8 cellular contexts compared by ENCODE assay signal in the genomic region with DNA sequence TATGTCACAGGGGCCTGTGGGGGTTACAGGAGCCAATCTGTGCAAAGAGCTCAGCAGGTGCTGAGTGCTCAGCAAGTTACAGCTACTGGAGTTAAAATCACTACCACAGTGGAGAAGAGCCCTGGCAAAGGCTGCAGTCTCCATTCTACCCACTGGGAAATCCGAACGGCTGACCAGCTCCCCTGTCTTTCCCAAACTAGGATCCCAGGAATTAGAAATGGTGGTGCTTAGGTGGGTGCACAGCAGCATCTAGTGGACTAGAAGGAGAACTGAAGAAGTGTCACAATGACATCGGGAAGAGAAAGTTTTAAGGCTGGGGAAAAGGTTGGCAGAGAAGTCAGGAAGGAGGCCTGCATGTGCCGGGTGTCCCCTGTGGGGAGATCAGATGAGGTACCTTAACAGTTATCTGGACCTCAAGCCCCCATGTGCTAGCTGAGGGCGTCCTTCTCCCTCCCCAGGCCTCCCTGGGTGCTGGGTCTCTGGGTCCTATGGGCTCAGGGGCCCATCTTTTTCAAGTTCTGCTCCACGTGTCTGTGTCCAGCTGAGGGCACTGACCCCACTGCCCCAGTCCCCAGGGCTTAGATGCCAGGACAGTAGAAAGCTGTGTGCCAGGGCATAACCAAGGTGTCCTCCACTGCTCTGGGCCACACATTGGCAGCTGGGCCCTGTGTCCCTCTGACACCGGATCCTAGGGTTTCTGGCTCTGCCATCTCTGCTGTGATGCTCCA. TPM values are rescaled to one million over a fixed set of nuclear protein-coding genes. Genes with fewer than 3 reads are reported as not detected.
A peak's percentile ranks its signal among the peaks of the same experiment; 100 is the strongest.
DNase-seq lines count a peak whose midpoint lies in the region; ATAC-seq and TF ChIP-seq lines count a peak whose summit lies in the region.

No MANE protein-coding gene starts in this region.

- TF ChIP-seq CTCF in DOHH2 (IDR thresholded peaks at IDR 0.05; ENCODE audit: low read depth, low read length, poor library complexity, severe bottlenecking) = peak; percentile 50
- peak; percentile 55 for TF ChIP-seq CTCF in neural cell (IDR thresholded peaks at IDR 0.05; ENCODE audit: poor library complexity, severe bottlenecking)
- no peak for TF ChIP-seq CTCF in CD4-positive, alpha-beta T cell (IDR thresholded peaks at IDR 0.05)
- TF ChIP-seq CTCF in colonic mucosa (IDR thresholded peaks at IDR 0.05) = no peak

- H3K9me3 Mint-ChIP-seq in CD4-positive, alpha-beta T cell = no peaks in the 10 kb centered on the region

- no peaks in the 10 kb centered on the region for H3K36me3 Mint-ChIP-seq in CD4-positive, alpha-beta T cell (ENCODE audit: low read depth)

- H3K9ac ChIP-seq in neural cell (ENCODE audit: low read length) = no peak overlapping the region
- no peak overlapping the region for H3K9ac ChIP-seq in colonic mucosa (ENCODE audit: low read depth in 2 of 2, low read length in 2 of 2)

- H3K27ac ChIP-seq in DOHH2 (ENCODE audit: low read depth, low read length) (no peak overlapping the region), neural cell (ENCODE audit: low read length) (no peak overlapping the region), colonic mucosa (no peak overlapping the region)
- no peak overlapping the region for H3K27ac ChIP-seq in CD4-positive, alpha-beta T cell (ENCODE audit: low read depth, low read length)

- no peaks in the 10 kb centered on the region for H3K36me3 ChIP-seq in DOHH2 (ENCODE audit: control insufficient read depth, low read length)
- H3K36me3 ChIP-seq in neural cell (ENCODE audit: insufficient read depth, low read length) = no peaks in the 10 kb centered on the region
- no peaks in the 10 kb centered on the region for H3K36me3 ChIP-seq in colonic mucosa

- H3K4me1 ChIP-seq in DOHH2 (ENCODE audit: control insufficient read depth, low read length) (no peaks in the 10 kb centered on the region), colonic mucosa (no peaks in the 10 kb centered on the region)

- CTCF ChIA-PET in CD4-positive, alpha-beta T cell (lab: Charles Lee) = no interaction called here

- H3K4me3 ChIP-seq in DOHH2 (ENCODE audit: low read length) = no peak overlapping the region
- no peak overlapping the region for H3K4me3 ChIP-seq in neural cell (ENCODE audit: low read length)
- H3K4me3 ChIP-seq in colonic mucosa = no peak overlapping the region

- ATAC-seq in GM19351 (IDR thresholded peaks at IDR 0.05; ENCODE audit: unreplicated experiment) (no peak), GM19023 (IDR thresholded peaks at IDR 0.05; ENCODE audit: unreplicated experiment) (no peak)
- ATAC-seq in CD4-positive, alpha-beta T cell (ENCODE audit: poor library complexity) = no peak

- DNase-seq in NCI-H1105 (lab: John Stamatoyannopoulos, UW) (peak; percentile 6), dedifferentiated amniotic fluid mesenchymal stem cell (ENCODE audit: extremely low spot score) (peak; percentile 15), colonic mucosa (no peak)
- DNase-seq in CD4-positive, alpha-beta T cell = no peak

- H3F3A ChIP-seq in DOHH2 (ENCODE audit: control insufficient read depth, insufficient read depth) (no peaks in the 10 kb centered on the region), neural cell (ENCODE audit: insufficient read depth, low read length, poor library complexity, severe bottlenecking) (no peaks in the 10 kb centered on the region)

- H3K27me3 ChIP-seq in DOHH2 (ENCODE audit: control insufficient read depth, low read length) = 0 out of 2 replicates have a peak, but pooled peaks cover 5% of the 10 kb centered on the region
- H3K27me3 ChIP-seq in neural cell (ENCODE audit: insufficient read depth, low read depth, low read length) = no peaks in the 10 kb centered on the region
- H3K27me3 ChIP-seq in CD4-positive, alpha-beta T cell (ENCODE audit: control insufficient read depth, insufficient read depth, low read length) = peaks cover 4% of the 10 kb centered on the region
- no peaks in the 10 kb centered on the region for H3K27me3 ChIP-seq in colonic mucosa

- no peaks in the 10 kb centered on the region for H3K4me1 Mint-ChIP-seq in CD4-positive, alpha-beta T cell (ENCODE audit: low read depth)

- H4K20me1 ChIP-seq in DOHH2 (ENCODE audit: control insufficient read depth, insufficient read depth, low read depth, low read length) (no peaks in the 10 kb centered on the region), neural cell (ENCODE audit: insufficient read depth) (no peaks in the 10 kb centered on the region)

- no peaks in the 10 kb centered on the region for H3K9me2 ChIP-seq in DOHH2 (replicated peaks; ENCODE audit: control insufficient read depth, low read length)
- H3K9me2 ChIP-seq in neural cell (ENCODE audit: insufficient read depth, low read length) = no peaks in the 10 kb centered on the region

- no peaks in the 10 kb centered on the region for H3K9me3 ChIP-seq in DOHH2 (ENCODE audit: control insufficient read depth, insufficient read depth, low read length)
- no peaks in the 10 kb centered on the region for H3K9me3 ChIP-seq in neural cell (ENCODE audit: low read length)
- no peaks in the 10 kb centered on the region for H3K9me3 ChIP-seq in CD4-positive, alpha-beta T cell (ENCODE audit: control insufficient read depth, low read length)
- H3K9me3 ChIP-seq in colonic mucosa = no peaks in the 10 kb centered on the region

- H3K4me3 Mint-ChIP-seq in CD4-positive, alpha-beta T cell = no peak overlapping the region

- H3K4me2 ChIP-seq in DOHH2 (ENCODE audit: low read length) (no peak overlapping the region), neural cell (ENCODE audit: low read length) (no peak overlapping the region)

- peak; percentile 40 for TF ChIP-seq RAD21 in neural cell (conservative IDR thresholded peaks at IDR 0.05)

- no peak for TF ChIP-seq EP300 in neural cell (conservative IDR thresholded peaks at IDR 0.05; ENCODE audit: poor library complexity, severe bottlenecking)

- POLR2A ChIA-PET in CD4-positive, alpha-beta T cell (lab: Charles Lee) = no interaction called here

- peaks cover 16% of the 10 kb centered on the region for H3K27me3 Mint-ChIP-seq in CD4-positive, alpha-beta T cell

- H2AFZ ChIP-seq in neural cell (ENCODE audit: low read depth, low read length) = no peak overlapping the region

- H3K27ac Mint-ChIP-seq in CD4-positive, alpha-beta T cell = no peak overlapping the region

- intact Hi-C loops in CD4-positive, alpha-beta T cell (cut with DNase I, micrococcal nuclease) = no loop called here
- intact Hi-C loops in colonic mucosa (cut with DNase I) = loop anchor here (10.0 kb wide), 1 partner anchor 162 kb away; no protein-coding TSS in a partner anchor

- H3K79me2 ChIP-seq in DOHH2 (ENCODE audit: control insufficient read depth, low read length) (no peaks in the 10 kb centered on the region), neural cell (replicated peaks; ENCODE audit: insufficient read depth, low read length) (no peaks in the 10 kb centered on the region)

TF ChIP-seq in neural cell, 6 proteins besides CTCF, POLR2A, EP300 and RAD21:
- TF ChIP-seq SMC3 (conservative IDR thresholded peaks at IDR 0.05; ENCODE audit: poor library complexity) (peak; percentile 32), POLR2AphosphoS5 (IDR thresholded peaks at IDR 0.05) (no peak)

RNA-seq across cellular contexts. Expression of gene PIWIL3, which starts 1.9 kb away (rescaled TPM):
- 0.14 and 0.16 TPM in 2 replicates for polyA plus RNA-seq in neural cell
- 0.24 TPM in 1 of 2 replicates, not detected in the other for polyA minus RNA-seq in neural cell
- not detected for total RNA-seq in CD4-positive, alpha-beta T cell
- not detected for total RNA-seq in colonic mucosa

RNA-seq across cellular contexts. Expression of gene SGSM1, which starts 33.4 kb away (rescaled TPM):
- 7.5 and 9.2 TPM in 2 replicates for polyA plus RNA-seq in neural cell
- 12.9 and 13.2 TPM in 2 replicates for polyA minus RNA-seq in neural cell
- total RNA-seq in CD4-positive, alpha-beta T cell = 1 to 10 TPM; 1.3 to 1.9 TPM
- total RNA-seq in colonic mucosa = 1 to 10 TPM; 3.3 to 3.9 TPM

Comparison
In these comparisons a context has a peak if more than half of its experiments do, and no peak if none do; other contexts are left out.
1. CTCF ChIP-seq: peak in DOHH2 (single experiment) and neural cell (single experiment); none in CD4-positive, alpha-beta T cell (single experiment) and colonic mucosa (single experiment).
2. DNase-seq: peak in NCI-H1105 (single experiment) and dedifferentiated amniotic fluid mesenchymal stem cell (single experiment); none in CD4-positive, alpha-beta T cell (0 of 10) and colonic mucosa (single experiment).